ENCODE assay signal across 9 cellular contexts in genomic region chr19:18349524-18350128, GRCh38. TPM values are rescaled to one million over a fixed set of nuclear protein-coding genes. Genes with fewer than 3 reads are reported as not detected.
DNase-seq lines count a peak whose midpoint lies in the region; ATAC-seq and TF ChIP-seq lines count a peak whose summit lies in the region.
"Had no signal": no experiment of that assay in that cellular context is flagged by ENCODE, and none has a peak within 500 bp of the region (broad histone marks: within the 10 kb centered on the region; RNA-seq: fewer than 3 reads in every experiment).

No MANE protein-coding gene starts in this region.

- no peak overlapping the region for H3K4me3 ChIP-seq in SU-DHL-6 (ENCODE audit: insufficient read depth, low read length, poor library complexity, severe bottlenecking)
- no peak overlapping the region for H3K4me3 ChIP-seq in trophoblast cell (ENCODE audit: low read depth, low read length)

- no peaks in the 10 kb centered on the region for H3K23me2 ChIP-seq in H9 (ENCODE audit: insufficient read length, low read depth, low read length, poor library complexity, severe bottlenecking)

- peak; percentile 26 for DNase-seq in DMS114 treated with DMSO at 0.1 percent for 48 hours (lab: John Stamatoyannopoulos, UW; ENCODE audit: unreplicated experiment)
- no peak for DNase-seq in H9
- DNase-seq in fibroblast of gingiva (ENCODE audit: low read depth) = peak; percentile 40
- peak; percentile 47 to 76 for DNase-seq in trophoblast cell
- DNase-seq in pons (ENCODE audit: low spot score) = no peak
- no peak for DNase-seq in NCI-H187 treated with DMSO at 0.1 percent for 48 hours (lab: John Stamatoyannopoulos, UW)

- no peaks in the 10 kb centered on the region; a peak in 2 of 5 replicates for H3K9me3 Mint-ChIP-seq in H9

- no peak for ATAC-seq in HG03460 (IDR thresholded peaks at IDR 0.05; ENCODE audit: unreplicated experiment)

- TF ChIP-seq CTCF in H9 (conservative IDR thresholded peaks at IDR 0.05) (peak; percentile 90), SU-DHL-6 (IDR thresholded peaks at IDR 0.05; ENCODE audit: insufficient read depth, low read length, poor library complexity, severe bottlenecking) (peak; percentile 19)

- no peak overlapping the region for H4K5ac ChIP-seq in H9 (ENCODE audit: insufficient read length, low read depth, low read length)

- no peak overlapping the region for H3K4me3 Mint-ChIP-seq in H9

- peaks cover 20 to 21% of the 10 kb centered on the region in 2 experiments for H3K4me1 Mint-ChIP-seq in H9

- no peaks in the 10 kb centered on the region for H3K9me3 ChIP-seq in H9 (ENCODE audit: control insufficient read depth, low read depth, low read length)
- H3K9me3 ChIP-seq in SU-DHL-6 (ENCODE audit: insufficient read depth, low read length) = no peaks in the 10 kb centered on the region
- no peaks in the 10 kb centered on the region for H3K9me3 ChIP-seq in trophoblast cell (ENCODE audit: insufficient read depth, low read depth, low read length)

- no peak overlapping the region for H2BK15ac ChIP-seq in H9 (ENCODE audit: low read depth, low read length)

- H3K23ac ChIP-seq in H9 (ENCODE audit: insufficient read length, low read depth, low read length) (no peak overlapping the region), trophoblast cell (ENCODE audit: low read length) (no peak overlapping the region)

- H2AFZ ChIP-seq in H9 (ENCODE audit: low read length) = no peak overlapping the region
- H2AFZ ChIP-seq in SU-DHL-6 (ENCODE audit: low read depth, low read length, severe bottlenecking) = no peak overlapping the region
- no peak overlapping the region for H2AFZ ChIP-seq in trophoblast cell (ENCODE audit: insufficient read depth, low read length, poor library complexity)

- H3K9ac ChIP-seq in H9 (ENCODE audit: extremely low read depth, insufficient read length, low read length) = no peak overlapping the region
- H3K9ac ChIP-seq in SU-DHL-6 (ENCODE audit: low read length) = no peak overlapping the region
- no peak overlapping the region for H3K9ac ChIP-seq in trophoblast cell (ENCODE audit: low read length)

- H3K27me3 Mint-ChIP-seq in H9 (ENCODE audit: low read depth) = no peaks in the 10 kb centered on the region

- H3K14ac ChIP-seq in H9 (ENCODE audit: insufficient read depth, low read length) (no peak overlapping the region), trophoblast cell (ENCODE audit: low read length) (no peak overlapping the region)

- H2BK5ac ChIP-seq in H9 (ENCODE audit: insufficient read length, low read length) = no peak overlapping the region
- no peak overlapping the region for H2BK5ac ChIP-seq in trophoblast cell (ENCODE audit: low read depth, low read length, poor library complexity)

- no peaks in the 10 kb centered on the region for H3K27me3 ChIP-seq in H9 (ENCODE audit: insufficient read depth, low read length)
- no peaks in the 10 kb centered on the region for H3K27me3 ChIP-seq in SU-DHL-6 (ENCODE audit: low read length)
- H3K27me3 ChIP-seq in trophoblast cell (ENCODE audit: insufficient read depth, low read length) = no peaks in the 10 kb centered on the region

- H2AK5ac ChIP-seq in H9 (ENCODE audit: insufficient read length, low read length) (no peak overlapping the region), trophoblast cell (ENCODE audit: low read length) (no peak overlapping the region)

- no peak overlapping the region for H3T11ph ChIP-seq in H9 (ENCODE audit: low read length)

- H3K4me2 ChIP-seq in H9 (ENCODE audit: insufficient read depth, insufficient read length, low read length) (no peak overlapping the region), SU-DHL-6 (ENCODE audit: low read depth, low read length, poor library complexity, severe bottlenecking) (no peak overlapping the region), trophoblast cell (ENCODE audit: low read length) (no peak overlapping the region)

- peaks cover 3 to 60% (median 8%) of the 10 kb centered on the region in 3 experiments; a peak in 6 of 7 replicates for H3K36me3 Mint-ChIP-seq in H9 (ENCODE audit: insufficient read depth in 1 of 3, low read depth in 3 of 3)

- no peak overlapping the region for H3K27ac ChIP-seq in H9 (ENCODE audit: insufficient read length, low read depth, low read length)
- H3K27ac ChIP-seq in SU-DHL-6 (ENCODE audit: low read depth, low read length) = no peak overlapping the region
- no peak overlapping the region for H3K27ac ChIP-seq in trophoblast cell (ENCODE audit: low read depth, low read length)

- H2BK120ac ChIP-seq in H9 (ENCODE audit: low read depth, low read length, poor library complexity, severe bottlenecking) = no peak overlapping the region
- no peak overlapping the region for H2BK120ac ChIP-seq in trophoblast cell (ENCODE audit: insufficient read depth, low read length, poor library complexity)

- H3F3A ChIP-seq in SU-DHL-6 (ENCODE audit: insufficient read depth) = no peaks in the 10 kb centered on the region

- H2BK12ac ChIP-seq in H9 (ENCODE audit: insufficient read length, low read depth, low read length) = no peak overlapping the region
- H2BK12ac ChIP-seq in trophoblast cell (ENCODE audit: low read length) = no peak overlapping the region

- no peak overlapping the region for H3K56ac ChIP-seq in H9 (ENCODE audit: insufficient read length, low read depth, low read length)

- no peaks in the 10 kb centered on the region for H4K20me1 ChIP-seq in H9 (ENCODE audit: control insufficient read depth, insufficient read depth, insufficient read length)
- no peaks in the 10 kb centered on the region for H4K20me1 ChIP-seq in SU-DHL-6 (ENCODE audit: low read depth, low read length)

- H4K12ac ChIP-seq in trophoblast cell (ENCODE audit: low read depth, low read length) = no peak overlapping the region

- H3K4me1 ChIP-seq in H9 (ENCODE audit: insufficient read depth, low read length) (no peaks in the 10 kb centered on the region), trophoblast cell (ENCODE audit: control insufficient read depth in 1 of 2, insufficient read depth in 2 of 2, low read length in 2 of 2) (no peaks in the 10 kb centered on the region)

- no peaks in the 10 kb centered on the region for H3K9me2 ChIP-seq in SU-DHL-6 (replicated peaks; ENCODE audit: insufficient read depth, low read length)

- no peak overlapping the region for H2BK20ac ChIP-seq in H9 (ENCODE audit: low read depth, low read length, poor library complexity, severe bottlenecking)

- no peak overlapping the region for H3K27ac Mint-ChIP-seq in H9

- H3K18ac ChIP-seq in H9 (ENCODE audit: insufficient read length, low read depth, low read length) (no peak overlapping the region), trophoblast cell (ENCODE audit: low read length) (no peak overlapping the region)

- no peak overlapping the region for H4K91ac ChIP-seq in H9 (ENCODE audit: insufficient read length, low read depth, low read length)
- no peak overlapping the region for H4K91ac ChIP-seq in trophoblast cell (ENCODE audit: low read depth, low read length)

- H3K4ac ChIP-seq in H9 (ENCODE audit: low read depth, low read length) (no peak overlapping the region), trophoblast cell (ENCODE audit: low read depth, low read length) (no peak overlapping the region)

- H3K79me2 ChIP-seq in H9 (ENCODE audit: insufficient read depth, low read length) (no peaks in the 10 kb centered on the region), SU-DHL-6 (ENCODE audit: insufficient read depth, low read length) (no peaks in the 10 kb centered on the region), trophoblast cell (ENCODE audit: control insufficient read depth, insufficient read depth, low read length, poor library complexity) (no peaks in the 10 kb centered on the region)

- no CpG with 5 or more reads among the region's 12 CpGs for WGBS in H9 (ENCODE audit: extremely low coverage, insufficient read length, low lambda C conversion rate)
- no CpG with 5 or more reads among the region's 12 CpGs for WGBS in trophoblast cell (ENCODE audit: extremely low coverage, insufficient coverage, insufficient read length)

- H4K8ac ChIP-seq in H9 (replicated peaks; ENCODE audit: insufficient read length, low read depth, low read length) (no peak overlapping the region), trophoblast cell (ENCODE audit: low read depth, low read length) (no peak overlapping the region)

- H3K79me1 ChIP-seq in H9 (ENCODE audit: insufficient read depth, low read depth, low read length, poor library complexity, severe bottlenecking) = no peaks in the 10 kb centered on the region
- H3K79me1 ChIP-seq in trophoblast cell (ENCODE audit: low read length) = no peaks in the 10 kb centered on the region

- no peaks in the 10 kb centered on the region for H3K36me3 ChIP-seq in SU-DHL-6 (ENCODE audit: low read length)
- H3K36me3 ChIP-seq in trophoblast cell (ENCODE audit: control insufficient read depth in 1 of 2, insufficient read depth in 2 of 2, low read length in 2 of 2) = no peaks in the 10 kb centered on the region

RNA-seq across cellular contexts. Expression of gene PGPEP1, which starts 9.2 kb away (rescaled TPM):
- total RNA-seq in H9 (2021) = 61.4 and 64.8 TPM in 2 replicates
- 46.5 and 56.5 TPM in 2 replicates for polyA plus RNA-seq in trophoblast cell (2013)

RNA-seq across cellular contexts. Expression of gene LSM4, which starts 26.8 kb away (rescaled TPM):
- 342 and 344 TPM in 2 replicates for total RNA-seq in H9 (2021)
- 216 and 223 TPM in 2 replicates for polyA plus RNA-seq in trophoblast cell (2013)

RNA-seq across cellular contexts. Expression of gene GDF15, which starts 36.3 kb away (rescaled TPM):
- 5.7 and 7.0 TPM in 2 replicates for total RNA-seq in H9 (2021)
- 182 and 198 TPM in 2 replicates for polyA plus RNA-seq in trophoblast cell (2013)

RNA-seq across cellular contexts. Expression of gene LRRC25, which starts 47.8 kb away (rescaled TPM):
- 0.18 TPM in 1 of 2 replicates, not detected in the other for total RNA-seq in H9 (2021)
- polyA plus RNA-seq in trophoblast cell (2013) = not detected in 2 replicates
- total RNA-seq: pulmonary artery endothelial cell had no signal

Comparison
In these comparisons a context has a peak if more than half of its experiments do, and no peak if none do; other contexts are left out.
1. DNase-seq: peak in DMS114 treated with DMSO at 0.1 percent for 48 hours (single experiment), fibroblast of gingiva (single experiment) and trophoblast cell (2 of 2); none in H9 (single experiment), pons (single experiment) and NCI-H187 treated with DMSO at 0.1 percent for 48 hours (single experiment).